Comparison of ENCODE assay signal across 8 cellular contexts in genomic region chr12:93467351-93468007, GRCh38. TPM values are rescaled to one million over a fixed set of nuclear protein-coding genes. Genes with fewer than 3 reads are reported as not detected.
DNase-seq lines count a peak whose midpoint lies in the region; ATAC-seq, FAIRE-seq and TF ChIP-seq lines count a peak whose summit lies in the region.

Gene MRPL42 (plus strand): TSS chr12:93467514. CDS start chr12:93469286, 1,772 bp downstream.

- no peaks in the 10 kb centered on the region for H3K27me3 ChIP-seq in heart right ventricle
- H3K27me3 ChIP-seq in upper lobe of right lung: no peaks in the 10 kb centered on the region

- no peaks in the 10 kb centered on the region for H3K27me3 Mint-ChIP-seq in T-cell

- H3K9me3 Mint-ChIP-seq in T-cell: no peaks in the 10 kb centered on the region

- H3K27ac ChIP-seq in adipose tissue (ENCODE audit: low read depth, low read length): peak within 1 kb of the TSS; percentile 45
- H3K27ac ChIP-seq in heart right ventricle: peak within 1 kb of the TSS in 9 of 10 donors; percentile 81 to 97 (median 89)
- H3K27ac ChIP-seq in upper lobe of right lung: peak within 1 kb of the TSS; percentile 93

- peak; percentile 92 for ATAC-seq in HG02798 (IDR thresholded peaks at IDR 0.05; ENCODE audit: poor library complexity, unreplicated experiment)
- peak; percentile 92 to 97 (median 94) for ATAC-seq in T-cell (replicated peaks in 1 of 4)
- ATAC-seq in heart right ventricle: peak; percentile 96 to 98 (median 98)
- peak; percentile 98 for ATAC-seq in upper lobe of right lung

- TF ChIP-seq POLR2A in GM12891 (IDR thresholded peaks at IDR 0.05; ENCODE audit: low read depth, low read length): peak; percentile 93

- H3K9me3 ChIP-seq in heart right ventricle (no peaks in the 10 kb centered on the region), upper lobe of right lung (no peaks in the 10 kb centered on the region)

- peak; percentile 46 for DNase-seq in GM12891 (ENCODE audit: insufficient read length, low spot score)
- DNase-seq in NCI-H1417 treated with DMSO at 0.1 percent for 48 hours (lab: John Stamatoyannopoulos, UW): peak; percentile 75
- DNase-seq in T-cell: peak; percentile 80 to 95 (median 90)
- peak; percentile 90 to 91 for DNase-seq in heart right ventricle
- peak; percentile 97 for DNase-seq in posterior vena cava (ENCODE audit: low spot score)
- peak; percentile 95 for DNase-seq in upper lobe of right lung

- H3K4me1 Mint-ChIP-seq in T-cell: peaks cover 34 to 39% (median 37%) of the 10 kb centered on the region in 3 donors

- H3K36me3 ChIP-seq in heart right ventricle (peaks cover 0 to 31% (median 9%) of the 10 kb centered on the region in 9 donors), upper lobe of right lung (peaks cover 14% of the 10 kb centered on the region)

- peak; percentile 47 to 96 (median 70) for TF ChIP-seq CTCF in heart right ventricle (IDR thresholded peaks at IDR 0.05)
- peak; percentile 73 for TF ChIP-seq CTCF in upper lobe of right lung (IDR thresholded peaks at IDR 0.05)

- peak within 1 kb of the TSS; percentile 83 to 95 for H3K27ac Mint-ChIP-seq in T-cell

- H3K4me3 ChIP-seq in heart right ventricle (peak within 1 kb of the TSS; percentile 52 to 90 (median 68)), upper lobe of right lung (peak within 1 kb of the TSS; percentile 76)

- CTCF ChIA-PET in T-cell (lab: Charles Lee): interaction anchor here (0.5 to 1.9 kb wide), 25 partner anchors 16 to 1597 kb away, joined by 3 to 9 read pairs (median 4); partner anchors contain the start of gene UBE2N (in 1 of the 2)

- WGBS in adipose tissue, 3 donors: 0 to 1% (median 0%) methylated on average over 36 of the region's 36 CpGs
- 0 to 1% methylated on average over 36 of the region's 36 CpGs for WGBS in heart right ventricle, 2 donors

- peaks cover 18% of the 10 kb centered on the region for H3K36me3 Mint-ChIP-seq in T-cell

- H3K4me3 Mint-ChIP-seq in T-cell: peak within 1 kb of the TSS; percentile 86 to 95 (median 91)

- intact Hi-C loops in heart right ventricle (cut with DNase I) (no loop called here), posterior vena cava (cut with DNase I) (no loop called here), upper lobe of right lung (cut with DNase I) (no loop called here)

- peak; percentile 97 for FAIRE-seq in GM12891 (lab: Jason Lieb, UNC)

- H3K4me1 ChIP-seq in heart right ventricle: peaks cover 0 to 33% (median 23%) of the 10 kb centered on the region in 9 donors
- peaks cover 15% of the 10 kb centered on the region for H3K4me1 ChIP-seq in upper lobe of right lung

- POLR2A ChIA-PET in T-cell (lab: Charles Lee): interaction anchor here (0.5 to 1.9 kb wide), 7 partner anchors 22 to 1326 kb away, joined by 3 to 12 read pairs (median 6); partner anchors contain the start of gene UBE2N (in 1 of the 2)

TF ChIP-seq in GM12891, 5 proteins besides CTCF, POLR2A, EP300 and RAD21:
- TF ChIP-seq TAF1 (IDR thresholded peaks at IDR 0.05; ENCODE audit: low read depth, low read length) (peak; percentile 88), SPI1 (IDR thresholded peaks at IDR 0.05; ENCODE audit: low read depth, low read length) (peak; percentile 19; the same call in 1 of the 2 replicates), PAX5 (IDR thresholded peaks at IDR 0.05; ENCODE audit: insufficient read depth, low read length, severe bottlenecking) (no peak), POLR2AphosphoS5 (IDR thresholded peaks at IDR 0.05; ENCODE audit: low read depth, low read length) (peak; percentile 92), POU2F2 (IDR thresholded peaks at IDR 0.05; ENCODE audit: low read depth, low read length) (peak; percentile 70)

RNA-seq across cellular contexts. Expression of gene MRPL42, which starts in this region (rescaled TPM):
- 45.4 TPM for polyA plus RNA-seq in GM12891 (2012; ENCODE audit: low read depth, missing spikeins)
- total RNA-seq in T-cell (10 to 100 TPM; 35.1 to 46.7 (median 40.4) TPM), heart right ventricle (10 to 100 TPM; 34.1 to 59.6 (median 45.7) TPM), posterior vena cava (10 to 100 TPM; 55.8 to 59.5 TPM), upper lobe of right lung (49.4 TPM)
- polyA plus RNA-seq in adipose tissue (10 to 100 TPM; 14.7 to 24.0 (median 21.9) TPM), heart right ventricle (10 to 100 TPM; 17.4 to 33.2 TPM)

Comparison
In these comparisons a context has a peak if more than half of its experiments do, and no peak if none do; other contexts are left out.
1. Peak in every context shown above with its lines: DNase-seq, ATAC-seq, H3K4me3 ChIP-seq and H3K27ac ChIP-seq.
2. DNase-seq: peak in every context shown above with its lines; median percentile 97 in posterior vena cava; 95 in upper lobe of right lung; 90 in heart right ventricle; 90 in T-cell; 75 in NCI-H1417 treated with DMSO at 0.1 percent for 48 hours; 46 in GM12891.